ENCODE assay signal across 1 cellular context in genomic region chr1:160007577-160008200, GRCh38.
TF ChIP-seq lines count a peak whose summit lies in the region.

No MANE protein-coding gene starts in this region.

TF ChIP-seq in HepG2, 621 proteins besides CTCF, POLR2A, EP300 and RAD21 (continued from another document):
- TF ChIP-seq STAG1 (CRISPR knock-in tag; IDR thresholded peaks at IDR 0.05) (peak; percentile 77), FOXO1 (CRISPR knock-in tag; IDR thresholded peaks at IDR 0.05) (no peak), SMC3 (IDR thresholded peaks at IDR 0.05; ENCODE audit: low read length) (peak; percentile 47; the same call in 1 of the 2 replicates), ZNF225 (CRISPR knock-in tag; IDR thresholded peaks at IDR 0.05) (no peak)
TF ChIP-seq in HepG2: peak in this region for 2.
